ENCODE assay signal across 24 cellular contexts in the genomic region with DNA sequence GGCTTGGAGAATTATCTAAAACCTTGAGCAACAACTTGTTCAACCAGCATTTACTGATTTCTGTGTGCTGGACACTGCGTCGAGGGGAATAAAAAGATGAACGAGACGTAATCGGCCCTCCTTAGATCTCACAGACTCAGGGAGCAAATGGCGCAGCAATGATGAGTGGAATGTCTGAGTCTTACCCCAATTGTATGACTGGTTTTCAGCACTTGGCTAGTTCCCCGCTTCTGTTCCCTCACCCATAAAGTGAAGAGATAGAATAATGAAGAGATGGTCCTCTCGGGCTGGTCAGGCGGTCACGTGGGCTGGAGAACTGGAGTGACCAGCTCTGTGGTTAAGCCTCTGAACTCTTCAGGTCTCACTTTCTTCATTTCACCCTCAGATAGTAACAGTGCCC. TPM values are rescaled to one million over a fixed set of nuclear protein-coding genes. Genes with fewer than 3 reads are reported as not detected.
"Had no signal": no experiment of that assay in that cellular context is flagged by ENCODE, and none has a peak within 500 bp of the region (broad histone marks: within the 10 kb centered on the region; RNA-seq: fewer than 3 reads in every experiment).

No MANE protein-coding gene starts in this region.

- H3K9me3 Mint-ChIP-seq: endodermal cell; stimulated activated naive CD8-positive, alpha-beta T cell treated with anti-CD3 and anti-CD28 coated beads, Interleukin-15, Interleukin-2, amounts not matched to agents 100 ng/mL and 50 ng/mL, for 24 hours had no signal

- H3K4me1 Mint-ChIP-seq: endodermal cell; naive thymus-derived CD4-positive, alpha-beta T cell; stimulated activated memory B cell treated with anti-CD40 and anti-IgM and Interleukin-4, amounts not matched to agents 10 μg/mL and 1 μg/mL and 100 μg/mL, for 72 hours had no signal

- ATAC-seq: left colon; naive thymus-derived CD4-positive, alpha-beta T cell; psoas muscle; sciatic nerve; stimulated activated memory B cell treated with anti-CD40 and anti-IgM and Interleukin-4, amounts not matched to agents 10 μg/mL and 1 μg/mL and 100 μg/mL, for 72 hours; upper lobe of right lung had no signal

- H3K27ac ChIP-seq: heart left ventricle, neutrophil, psoas muscle, spleen, tibial artery, upper lobe of right lung, vagina had no signal

- H3K4me3 Mint-ChIP-seq: endodermal cell; naive thymus-derived CD4-positive, alpha-beta T cell; stimulated activated memory B cell treated with anti-CD40 and anti-IgM and Interleukin-4, amounts not matched to agents 10 μg/mL and 1 μg/mL and 100 μg/mL, for 72 hours; stimulated activated naive CD8-positive, alpha-beta T cell treated with anti-CD3 and anti-CD28 coated beads, Interleukin-15, Interleukin-2, amounts not matched to agents 100 ng/mL and 50 ng/mL, for 24 hours had no signal

- DNase-seq: effector CD4-positive, alpha-beta T cell; endodermal cell; erythroblast; foreskin melanocyte; heart left ventricle; hippocampal formation; left colon; mesendoderm; naive thymus-derived CD4-positive, alpha-beta T cell; psoas muscle; retina; spleen; stimulated activated CD4-positive, alpha-beta T cell treated with anti-CD3 and anti-CD28 coated beads, Interleukin-15, amount 100 ng/mL, for 24 hours; stimulated activated CD4-positive, alpha-beta T cell treated with anti-CD3 and anti-CD28 coated beads, Interleukin-1b, Interleukin-23, amount 100 ng/mL, for 48 hours; stimulated activated CD4-positive, alpha-beta T cell treated with anti-CD3 and anti-CD28 coated beads, Interleukin-4, amount 100 ng/mL, for 24 hours; tibial artery; upper lobe of right lung had no signal

- FAIRE-seq: endothelial cell of umbilical vein had no signal

- H3K36me3 ChIP-seq: heart left ventricle, neutrophil, spleen, tibial artery, upper lobe of right lung, vagina had no signal

- H3K4me1 ChIP-seq: heart left ventricle, psoas muscle, spleen, tibial artery, upper lobe of right lung, vagina had no signal

- H3K36me3 Mint-ChIP-seq: naive thymus-derived CD4-positive, alpha-beta T cell; stimulated activated memory B cell treated with anti-CD40 and anti-IgM and Interleukin-4, amounts not matched to agents 10 μg/mL and 1 μg/mL and 100 μg/mL, for 72 hours had no signal

- H3K9me3 ChIP-seq: heart left ventricle, neutrophil, psoas muscle, spleen, tibial artery, upper lobe of right lung, vagina had no signal

- H3K27ac Mint-ChIP-seq: endodermal cell; naive thymus-derived CD4-positive, alpha-beta T cell; stimulated activated memory B cell treated with anti-CD40 and anti-IgM and Interleukin-4, amounts not matched to agents 10 μg/mL and 1 μg/mL and 100 μg/mL, for 72 hours; stimulated activated naive CD8-positive, alpha-beta T cell treated with anti-CD3 and anti-CD28 coated beads, Interleukin-15, Interleukin-2, amounts not matched to agents 100 ng/mL and 50 ng/mL, for 24 hours had no signal

- H3K4me3 ChIP-seq: heart left ventricle, psoas muscle, spleen, tibial artery, upper lobe of right lung, vagina had no signal

- H3K27me3 ChIP-seq: tibial artery, upper lobe of right lung, vagina had no signal

RNA-seq across cellular contexts. Expression of gene GATA6, which starts 17.3 kb away (rescaled TPM):
- polyA plus RNA-seq: naive thymus-derived CD4-positive, alpha-beta T cell; neural cell had no signal
